20 cellular contexts compared by ENCODE assay signal in the genomic region with DNA sequence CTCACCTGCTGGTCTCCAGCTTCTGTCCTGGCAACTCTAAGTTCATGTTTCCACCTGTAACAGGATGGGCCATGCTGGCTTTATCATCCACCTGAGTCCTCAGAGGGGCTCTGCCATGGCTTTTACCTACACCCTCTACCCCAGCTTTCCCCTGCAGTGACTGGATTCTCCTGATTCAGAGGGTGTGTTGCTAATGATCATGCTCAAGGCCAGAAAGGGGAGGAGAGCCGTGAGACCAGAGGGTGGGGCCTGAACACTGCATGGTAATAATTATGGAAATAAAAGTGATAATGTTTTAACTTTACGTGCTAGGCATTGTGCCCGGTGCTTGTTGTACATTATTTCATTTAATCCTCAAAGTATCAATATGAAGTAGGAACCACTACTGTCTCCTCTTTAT.
"Had no signal": no experiment of that assay in that cellular context is flagged by ENCODE, and none has a peak within 500 bp of the region (broad histone marks: within the 10 kb centered on the region; RNA-seq: fewer than 3 reads in every experiment).

No MANE protein-coding gene starts in this region.

- H3K4me3 ChIP-seq: MG63, PC-9, SJCRH30, SK-N-MC had no signal

- DNase-seq: Kasumi-1, MG63, NCI-H1105, NCI-H1417 treated with DMSO at 0.1 percent for 48 hours, NCI-H1436 treated with DMSO at 0.1 percent for 48 hours, NCI-H187 treated with DMSO at 0.1 percent for 48 hours, NCI-H2227 treated with DMSO at 0.1 percent for 48 hours, NCI-H446, NCI-H510A treated with DMSO at 0.1 percent for 48 hours, NCI-H524 treated with DMSO at 0.1 percent for 48 hours, NCI-H526 treated with DMSO at 0.1 percent for 48 hours, SIG-M5, SJCRH30, SW 1271 had no signal

- H3K9me3 ChIP-seq: MG63, SJCRH30 had no signal

- FAIRE-seq: RCC 7860 had no signal

- H2AFZ ChIP-seq: PC-9 had no signal

- H3K27me3 ChIP-seq: MG63, SJCRH30 had no signal

- H3K4me1 ChIP-seq: SJCRH30 had no signal

- H3K4me2 ChIP-seq: PC-9 had no signal

- H3K36me3 ChIP-seq: MG63, SJCRH30 had no signal

- H3K27ac ChIP-seq: PC-9, RWPE1, SJCRH30, SK-N-MC had no signal

- ATAC-seq: Panc1, Right ventricle myocardium inferior had no signal
